Comparison of ENCODE assay signal across 1 cellular context in genomic region chr5:81785311-81785710, GRCh38.
TF ChIP-seq lines count a peak whose summit lies in the region.

No MANE protein-coding gene starts in this region.

TF ChIP-seq in HCT116, 20 proteins besides CTCF, POLR2A, EP300 and RAD21:
- TF ChIP-seq CEBPB (IDR thresholded peaks at IDR 0.05; ENCODE audit: low read depth) (no peak), MAX (IDR thresholded peaks at IDR 0.05) (no peak), EZH2phosphoT487 (IDR thresholded peaks at IDR 0.05; ENCODE audit: borderline replicate concordance) (no peak), JUND (IDR thresholded peaks at IDR 0.05) (no peak), CBX3 (IDR thresholded peaks at IDR 0.05; ENCODE audit: low read depth) (no peak)
- TF ChIP-seq, protein P1, sequence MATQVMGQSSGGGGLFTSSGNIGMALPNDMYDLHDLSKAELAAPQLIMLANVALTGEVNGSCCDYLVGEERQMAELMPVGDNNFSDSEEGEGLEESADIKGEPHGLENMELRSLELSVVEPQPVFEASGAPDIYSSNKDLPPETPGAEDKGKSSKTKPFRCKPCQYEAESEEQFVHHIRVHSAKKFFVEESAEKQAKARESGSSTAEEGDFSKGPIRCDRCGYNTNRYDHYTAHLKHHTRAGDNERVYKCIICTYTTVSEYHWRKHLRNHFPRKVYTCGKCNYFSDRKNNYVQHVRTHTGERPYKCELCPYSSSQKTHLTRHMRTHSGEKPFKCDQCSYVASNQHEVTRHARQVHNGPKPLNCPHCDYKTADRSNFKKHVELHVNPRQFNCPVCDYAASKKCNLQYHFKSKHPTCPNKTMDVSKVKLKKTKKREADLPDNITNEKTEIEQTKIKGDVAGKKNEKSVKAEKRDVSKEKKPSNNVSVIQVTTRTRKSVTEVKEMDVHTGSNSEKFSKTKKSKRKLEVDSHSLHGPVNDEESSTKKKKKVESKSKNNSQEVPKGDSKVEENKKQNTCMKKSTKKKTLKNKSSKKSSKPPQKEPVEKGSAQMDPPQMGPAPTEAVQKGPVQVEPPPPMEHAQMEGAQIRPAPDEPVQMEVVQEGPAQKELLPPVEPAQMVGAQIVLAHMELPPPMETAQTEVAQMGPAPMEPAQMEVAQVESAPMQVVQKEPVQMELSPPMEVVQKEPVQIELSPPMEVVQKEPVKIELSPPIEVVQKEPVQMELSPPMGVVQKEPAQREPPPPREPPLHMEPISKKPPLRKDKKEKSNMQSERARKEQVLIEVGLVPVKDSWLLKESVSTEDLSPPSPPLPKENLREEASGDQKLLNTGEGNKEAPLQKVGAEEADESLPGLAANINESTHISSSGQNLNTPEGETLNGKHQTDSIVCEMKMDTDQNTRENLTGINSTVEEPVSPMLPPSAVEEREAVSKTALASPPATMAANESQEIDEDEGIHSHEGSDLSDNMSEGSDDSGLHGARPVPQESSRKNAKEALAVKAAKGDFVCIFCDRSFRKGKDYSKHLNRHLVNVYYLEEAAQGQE (IDR thresholded peaks at IDR 0.05; ENCODE audit: low read depth), result no peak
